Comparison of ENCODE assay signal across 8 cellular contexts in the genomic region with DNA sequence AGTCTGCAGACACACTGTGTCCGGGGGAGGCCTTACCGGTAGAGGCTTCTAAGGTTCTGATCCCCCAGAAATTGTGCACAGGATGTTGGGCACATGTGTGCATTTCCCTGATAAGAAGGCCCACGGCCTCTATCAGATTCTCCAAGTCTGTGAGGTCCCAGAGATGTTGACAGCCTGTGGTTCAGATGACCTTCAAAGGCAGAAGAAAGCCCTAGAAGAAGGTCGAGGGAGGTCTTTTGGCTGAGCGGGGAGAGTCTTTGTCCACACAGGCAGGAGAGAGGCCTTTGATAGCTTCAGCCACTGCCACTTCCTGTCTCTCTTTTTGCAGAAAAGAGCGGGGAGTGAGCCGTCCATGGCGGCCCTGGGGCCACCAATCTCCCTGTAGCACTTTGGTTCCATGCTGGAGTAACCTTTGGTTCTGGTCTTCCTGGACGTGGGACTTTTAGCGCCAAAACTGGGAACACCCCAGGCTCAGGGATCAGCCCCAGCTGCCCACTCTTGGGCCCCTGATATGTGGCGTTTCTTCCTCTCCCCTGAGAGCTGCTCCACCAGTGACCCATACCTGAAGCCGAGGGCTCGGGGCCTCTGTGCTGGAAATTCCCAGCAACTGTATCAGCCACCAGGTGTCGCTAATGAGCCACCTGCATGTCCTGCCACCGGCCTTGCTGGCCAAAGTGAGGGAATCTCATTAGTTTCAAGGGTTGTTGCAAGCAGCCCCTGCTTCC. TPM values are rescaled to one million over a fixed set of nuclear protein-coding genes. Genes with fewer than 3 reads are reported as not detected.
DNase-seq lines count a peak whose midpoint lies in the region; ATAC-seq and TF ChIP-seq lines count a peak whose summit lies in the region.

No MANE protein-coding gene starts in this region.

- peaks cover 0 to 9% of the 10 kb centered on the region in 2 donors for H3K4me1 ChIP-seq in right atrium auricular region

- H3K27ac ChIP-seq in right atrium auricular region: no peak overlapping the region

- H3K4me3 ChIP-seq in MG63 (no peak overlapping the region), right atrium auricular region (no peak overlapping the region)

- TF ChIP-seq CTCF in GM12872 (IDR thresholded peaks at IDR 0.05; ENCODE audit: insufficient read depth, low read depth, low read length): peak; percentile 98
- TF ChIP-seq CTCF in right atrium auricular region (IDR thresholded peaks at IDR 0.05): peak; percentile 94 to 99

- ATAC-seq in HG02571 (IDR thresholded peaks at IDR 0.05; ENCODE audit: unreplicated experiment): no peak
- no peak for ATAC-seq in GM19452 (IDR thresholded peaks at IDR 0.05; ENCODE audit: unreplicated experiment)

- DNase-seq in MG63 (peak; percentile 58), T-helper 2 cell (peak; percentile 34 to 60 (median 47)), amniotic stem cell (lab: John Stamatoyannopoulos, UW) (peak; percentile 32), right atrium auricular region (ENCODE audit: low spot score) (peak; percentile 82), retina (peak; percentile 80)

- no peaks in the 10 kb centered on the region for H3K9me3 ChIP-seq in MG63
- no peaks in the 10 kb centered on the region for H3K9me3 ChIP-seq in right atrium auricular region

- H3K27me3 ChIP-seq in MG63: no peaks in the 10 kb centered on the region
- H3K27me3 ChIP-seq in right atrium auricular region: no peaks in the 10 kb centered on the region

- no peaks in the 10 kb centered on the region; the same call in 1 of the 2 replicates for H3K36me3 ChIP-seq in MG63
- H3K36me3 ChIP-seq in right atrium auricular region: peaks cover 45% of the 10 kb centered on the region

RNA-seq across cellular contexts. Expression of a gene that starts 28.1 kb away (rescaled TPM):
- 1.2 and 1.8 TPM in 2 replicates for total RNA-seq in MG63 (2014; rRNA removed; shearing (Covaris generic); ENCODE audit: low replicate concordance)
- 10 to 100 TPM in 1 of 2 donors, 1 to 10 TPM in 1; 9.7 to 27.4 TPM for total RNA-seq in right atrium auricular region

Comparison
In these comparisons a context has a peak if more than half of its experiments do, and no peak if none do; other contexts are left out.
1. DNase-seq: peak in every context shown above with its lines; median percentile 82 in right atrium auricular region; 80 in retina; 58 in MG63; 47 in T-helper 2 cell; 32 in amniotic stem cell.